ENCODE assay signal across 19 cellular contexts in the genomic region with DNA sequence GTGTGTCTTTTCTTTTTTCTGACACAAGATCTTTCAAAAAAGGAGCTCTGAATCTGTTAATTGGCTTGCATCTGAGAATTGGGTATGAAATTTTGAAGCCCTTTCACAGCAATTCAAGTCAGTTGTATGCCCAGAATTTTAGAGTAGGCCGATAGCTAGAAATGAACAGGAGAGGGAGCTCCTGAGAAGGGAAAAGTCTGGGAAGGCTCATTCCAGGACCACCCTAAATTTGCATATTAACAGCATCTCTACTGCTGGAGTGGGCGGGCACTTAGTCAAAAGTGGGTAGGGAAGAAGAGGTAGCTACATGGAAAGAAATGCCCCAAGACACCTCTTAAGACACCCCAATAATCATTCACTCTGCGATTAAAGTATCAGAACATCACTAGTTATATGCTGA.
DNase-seq lines count a peak whose midpoint lies in the region; ATAC-seq and TF ChIP-seq lines count a peak whose summit lies in the region.
"Had no signal": no experiment of that assay in that cellular context is flagged by ENCODE, and none has a peak within 500 bp of the region (broad histone marks: within the 10 kb centered on the region; RNA-seq: fewer than 3 reads in every experiment).

No MANE protein-coding gene starts in this region.

- no peak overlapping the region for H3K27ac Mint-ChIP-seq in MCF 10A (ENCODE audit: low read depth, unreplicated experiment)
- H3K27ac Mint-ChIP-seq in endothelial cell (ENCODE audit: unreplicated experiment) = no peak overlapping the region
- H3K27ac Mint-ChIP-seq in type B pancreatic cell = no peak overlapping the region

- H3K4me3 Mint-ChIP-seq in MCF 10A (ENCODE audit: unreplicated experiment) = no peak overlapping the region
- no peak overlapping the region for H3K4me3 Mint-ChIP-seq in endothelial cell (ENCODE audit: unreplicated experiment)
- H3K4me3 Mint-ChIP-seq in type B pancreatic cell = no peak overlapping the region

- H3K4me1 ChIP-seq in breast epithelium = no peaks in the 10 kb centered on the region
- H3K4me1 ChIP-seq: esophagus squamous epithelium, upper lobe of left lung had no signal

- no peaks in the 10 kb centered on the region for H3K9me3 Mint-ChIP-seq in MCF 10A (ENCODE audit: unreplicated experiment)
- H3K9me3 Mint-ChIP-seq in endothelial cell (ENCODE audit: unreplicated experiment) = no peaks in the 10 kb centered on the region
- no peaks in the 10 kb centered on the region for H3K9me3 Mint-ChIP-seq in type B pancreatic cell

- TF ChIP-seq CTCF in MCF 10A (IDR thresholded peaks at IDR 0.05; ENCODE audit: unreplicated experiment) (peak; percentile 24), breast epithelium (IDR thresholded peaks at IDR 0.05) (no peak), endothelial cell (IDR thresholded peaks at IDR 0.05; ENCODE audit: unreplicated experiment) (peak; percentile 15), type B pancreatic cell (conservative IDR thresholded peaks at IDR 0.05) (peak; percentile 54)

- ATAC-seq in GM19467 (IDR thresholded peaks at IDR 0.05; ENCODE audit: unreplicated experiment) = no peak
- ATAC-seq: sciatic nerve had no signal

- H3K27ac ChIP-seq in breast epithelium = no peak overlapping the region
- H3K27ac ChIP-seq: coronary artery, esophagus squamous epithelium, upper lobe of left lung had no signal

- peak; percentile 24 for DNase-seq in MCF 10A (ENCODE audit: unreplicated experiment)
- no peak for DNase-seq in breast epithelium (ENCODE audit: low spot score in 2 of 2)
- DNase-seq in OCI-M1 (lab: John Stamatoyannopoulos, UW) = peak; percentile 11
- no peak for DNase-seq in endothelial cell (ENCODE audit: low spot score)
- no peak for DNase-seq in type B pancreatic cell (ENCODE audit: extremely low spot score, unreplicated experiment)
- DNase-seq in EL = no peak
- DNase-seq in AG20443 (ENCODE audit: low spot score) = no peak
- DNase-seq: activated CD4-positive, alpha-beta T cell treated with anti-CD3 and anti-CD28 coated beads for 4 hours; activated T-cell treated with anti-CD3 and anti-CD28 coated beads, Interleukin-2, amount 50 U/mL, for 48 hours; AML-193; esophagus squamous epithelium; hippocampal formation; NCI-H187; stimulated activated CD4-positive, alpha-beta T cell treated with anti-CD3 and anti-CD28 coated beads, Interleukin-2, amount 100 ng/mL, for 48 hours; upper lobe of left lung had no signal

- H3K4me3 ChIP-seq in breast epithelium = no peak overlapping the region
- H3K4me3 ChIP-seq: coronary artery, esophagus squamous epithelium, lung, upper lobe of left lung had no signal

- H3K9me3 ChIP-seq in breast epithelium = peaks cover 0 to 8% of the 10 kb centered on the region in 2 donors
- H3K9me3 ChIP-seq: esophagus squamous epithelium, upper lobe of left lung had no signal

- H3K27me3 ChIP-seq in breast epithelium = no peaks in the 10 kb centered on the region
- H3K27me3 ChIP-seq: esophagus squamous epithelium, upper lobe of left lung had no signal

- H3K4me1 Mint-ChIP-seq in MCF 10A (ENCODE audit: insufficient read depth, unreplicated experiment) = no peaks in the 10 kb centered on the region
- H3K4me1 Mint-ChIP-seq in endothelial cell (ENCODE audit: unreplicated experiment) = no peaks in the 10 kb centered on the region
- no peaks in the 10 kb centered on the region for H3K4me1 Mint-ChIP-seq in type B pancreatic cell (ENCODE audit: unreplicated experiment)

- intact Hi-C loops in MCF 10A (cut with micrococcal nuclease) (loop anchor here (2.0 kb wide), 1 partner anchor 421 kb away; no protein-coding TSS in a partner anchor), breast epithelium (cut with DNase I; ENCODE audit: low total_unique reads) (no loop called here)

- POLR2A ChIA-PET in MCF 10A (lab: Yijun Ruan, JAX) = no interaction called here

- H3K36me3 Mint-ChIP-seq in MCF 10A (ENCODE audit: insufficient read depth, unreplicated experiment) = no peaks in the 10 kb centered on the region
- no peaks in the 10 kb centered on the region for H3K36me3 Mint-ChIP-seq in endothelial cell (ENCODE audit: low read depth, unreplicated experiment)
- no peaks in the 10 kb centered on the region for H3K36me3 Mint-ChIP-seq in type B pancreatic cell

- BruUV-seq in MCF 10A (replicated peaks; lab: Mats Ljungman, UMichigan) = no TSS peak

- no peaks in the 10 kb centered on the region for H3K36me3 ChIP-seq in breast epithelium
- H3K36me3 ChIP-seq: esophagus squamous epithelium, upper lobe of left lung had no signal

- CTCF ChIA-PET in MCF 10A (lab: Yijun Ruan, JAX) = interaction anchor here (0.5 to 1.5 kb wide), 9 partner anchors 9 to 1074 kb away, joined by 3 to 6 read pairs (median 3); no protein-coding TSS in a partner anchor

- no peaks in the 10 kb centered on the region for H3K27me3 Mint-ChIP-seq in MCF 10A (ENCODE audit: insufficient read depth, unreplicated experiment)
- no peaks in the 10 kb centered on the region for H3K27me3 Mint-ChIP-seq in endothelial cell (ENCODE audit: unreplicated experiment)
- H3K27me3 Mint-ChIP-seq in type B pancreatic cell = no peaks in the 10 kb centered on the region

- TF ChIP-seq POLR2A in breast epithelium (IDR thresholded peaks at IDR 0.05) = no peak

Comparison
In these comparisons a context has a peak if more than half of its experiments do, and no peak if none do; other contexts are left out.
1. DNase-seq: peak in MCF 10A (single experiment) and OCI-M1 (single experiment); none in breast epithelium (0 of 2), endothelial cell (single experiment), type B pancreatic cell (single experiment), EL (single experiment) and AG20443 (single experiment).
2. CTCF ChIP-seq: peak in MCF 10A (single experiment), endothelial cell (single experiment) and type B pancreatic cell (single experiment); none in breast epithelium (0 of 3).